8 cellular contexts compared by ENCODE assay signal in the genomic region with DNA sequence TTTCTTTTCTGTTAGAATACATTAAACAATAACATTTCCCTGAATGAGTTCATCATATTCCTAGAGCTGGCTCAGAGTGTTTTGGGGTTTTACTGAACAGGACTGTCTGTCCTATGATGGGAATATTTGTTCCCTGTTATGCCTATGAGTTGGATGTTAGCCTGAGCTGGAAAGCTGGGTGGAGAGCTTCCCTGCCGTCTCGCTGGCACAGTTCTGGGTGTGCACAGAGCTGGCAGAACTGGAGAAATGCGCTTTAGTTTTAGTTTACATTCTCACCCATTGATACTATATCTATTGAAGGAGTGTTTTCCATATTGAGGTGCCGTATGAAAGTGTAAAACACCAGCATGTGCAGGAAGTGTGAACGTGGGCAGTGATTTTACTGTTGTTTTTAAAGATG.
"Had no signal": no experiment of that assay in that cellular context is flagged by ENCODE, and none has a peak within 500 bp of the region (broad histone marks: within the 10 kb centered on the region; RNA-seq: fewer than 3 reads in every experiment).

No MANE protein-coding gene starts in this region.

- H3K27ac Mint-ChIP-seq: IgD-negative memory B cell had no signal

- H3K4me2 ChIP-seq: KMS-11 had no signal

- DNase-seq: IMR-90, KBM-7, KG1 had no signal

- H3K36me3 Mint-ChIP-seq: IgD-negative memory B cell had no signal

- ATAC-seq: HepG2, K562 had no signal

- H3K9ac ChIP-seq: KMS-11 had no signal

- H3K27ac ChIP-seq: HL-60, KMS-11 had no signal

- H3K27me3 Mint-ChIP-seq: IgD-negative memory B cell had no signal

- H3K4me3 ChIP-seq: K562 had no signal
